In the genomic region with DNA sequence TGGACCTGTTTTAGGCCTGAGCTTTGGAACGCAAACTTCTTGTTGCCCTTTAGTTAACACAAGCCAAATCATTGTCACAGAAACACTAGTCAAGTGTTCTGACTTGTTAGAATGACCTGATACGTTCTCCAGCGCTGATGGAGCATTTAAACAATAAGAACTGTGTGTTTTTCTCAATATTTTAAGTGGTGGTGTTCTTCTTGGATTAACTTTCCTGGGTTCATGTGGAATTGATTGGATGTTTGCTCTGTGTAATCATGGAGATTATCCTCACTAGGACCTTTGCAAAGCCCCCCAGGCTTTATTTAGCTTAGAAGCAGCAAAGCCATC, we compare ENCODE assay signal across 1 cellular context.
TF ChIP-seq lines count a peak whose summit lies in the region.

No MANE protein-coding gene starts in this region.

TF ChIP-seq in endothelial cell of umbilical vein, 7 proteins besides CTCF, POLR2A, EP300 and RAD21:
- TF ChIP-seq GATA2 (IDR thresholded peaks at IDR 0.05; ENCODE audit: insufficient read depth, insufficient read length, low read depth, low read length) (no peak), POLR2AphosphoS5 (IDR thresholded peaks at IDR 0.05; ENCODE audit: insufficient read depth, low read depth, low read length) (no peak), FOS (IDR thresholded peaks at IDR 0.05; ENCODE audit: borderline replicate concordance, insufficient read depth, low read length) (no peak), JUN (IDR thresholded peaks at IDR 0.05; ENCODE audit: borderline replicate concordance, insufficient read depth, insufficient read length, low read depth) (no peak), EZH2 (IDR thresholded peaks at IDR 0.05; ENCODE audit: borderline replicate concordance, low read depth, low read length, severe bottlenecking) (no peak), MYC (IDR thresholded peaks at IDR 0.05; ENCODE audit: low read depth, low read length) (no peak)
- TF ChIP-seq, protein P1, sequence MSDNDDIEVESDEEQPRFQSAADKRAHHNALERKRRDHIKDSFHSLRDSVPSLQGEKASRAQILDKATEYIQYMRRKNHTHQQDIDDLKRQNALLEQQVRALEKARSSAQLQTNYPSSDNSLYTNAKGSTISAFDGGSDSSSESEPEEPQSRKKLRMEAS (IDR thresholded peaks at IDR 0.05; ENCODE audit: insufficient read depth, insufficient read length), result no peak
